In genomic region chr1:226736908-226737818, GRCh38 we compare ENCODE assay signal across 1 cellular context.
TF ChIP-seq lines count a peak whose summit lies in the region.

No MANE protein-coding gene starts in this region.

TF ChIP-seq in GM12878, 131 proteins besides CTCF, POLR2A, EP300 and RAD21 (continued from another document):
- TF ChIP-seq ZBTB40 (IDR thresholded peaks at IDR 0.05; ENCODE audit: borderline replicate concordance) (no peak), BACH1 (IDR thresholded peaks at IDR 0.05; ENCODE audit: borderline replicate concordance) (peak; percentile 27; the same call in 1 of the 2 replicates), CEBPB (IDR thresholded peaks at IDR 0.05; ENCODE audit: borderline replicate concordance in 1 of 2, low read depth in 2 of 2, low read length in 2 of 2) (no peak), CREM (IDR thresholded peaks at IDR 0.05; ENCODE audit: low read depth) (no peak), MTA3 (IDR thresholded peaks at IDR 0.05; ENCODE audit: borderline replicate concordance, low read length) (no peak), ATF7 (IDR thresholded peaks at IDR 0.05; ENCODE audit: low read depth) (no peak)
TF ChIP-seq in GM12878: peak in this region for 9.
